ENCODE assay signal across 10 cellular contexts in the genomic region with DNA sequence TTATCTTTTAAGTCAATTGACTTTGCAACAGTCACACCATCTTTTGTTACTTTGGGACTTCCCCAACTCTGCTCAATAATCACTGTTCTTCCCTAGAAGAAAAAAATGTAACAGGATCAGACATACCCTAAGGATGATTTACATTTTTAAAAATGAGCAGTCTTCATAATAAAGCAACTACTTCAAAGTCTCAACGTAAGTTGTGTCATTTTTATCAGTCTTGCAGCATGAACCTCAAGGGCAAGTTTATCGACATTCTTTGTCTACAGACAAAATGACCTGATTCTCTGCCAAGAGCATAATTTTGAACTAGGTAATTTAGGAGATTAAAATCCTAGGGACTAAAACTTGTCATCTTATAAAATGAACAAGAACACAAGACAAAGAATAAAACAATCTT. TPM values are rescaled to one million over a fixed set of nuclear protein-coding genes. Genes with fewer than 3 reads are reported as not detected.
A peak's percentile ranks its signal among the peaks of the same experiment; 100 is the strongest.
DNase-seq lines count a peak whose midpoint lies in the region; ATAC-seq and TF ChIP-seq lines count a peak whose summit lies in the region.
"Had no signal": no experiment of that assay in that cellular context is flagged by ENCODE, and none has a peak within 500 bp of the region (broad histone marks: within the 10 kb centered on the region; RNA-seq: fewer than 3 reads in every experiment).

No MANE protein-coding gene starts in this region.

- no peaks in the 10 kb centered on the region for H3K9me3 ChIP-seq in left ventricle myocardium inferior (replicated peaks)
- no peaks in the 10 kb centered on the region for H3K9me3 ChIP-seq in iPS-15b (ENCODE audit: control insufficient read depth, insufficient read depth, low read length)
- no peaks in the 10 kb centered on the region for H3K9me3 ChIP-seq in vagina

- H3K36me3 ChIP-seq in left ventricle myocardium inferior, result peaks cover 63% of the 10 kb centered on the region
- peaks cover 36% of the 10 kb centered on the region for H3K36me3 ChIP-seq in iPS-15b (ENCODE audit: control insufficient read depth, insufficient read depth, low read length)
- peaks cover 0 to 50% of the 10 kb centered on the region in 2 donors for H3K36me3 ChIP-seq in vagina

- H3K27ac ChIP-seq in left ventricle myocardium inferior (replicated peaks), result no peak overlapping the region
- peak overlapping the region; percentile 100 for H3K27ac ChIP-seq in vagina

- H3K27me3 ChIP-seq in left ventricle myocardium inferior (ENCODE audit: low read depth) (no peaks in the 10 kb centered on the region), iPS-15b (ENCODE audit: control insufficient read depth, insufficient read depth, low read length) (no peaks in the 10 kb centered on the region), vagina (no peaks in the 10 kb centered on the region)
- H3K27me3 ChIP-seq: dorsolateral prefrontal cortex had no signal

- ATAC-seq in Right ventricle myocardium superior (ENCODE audit: poor library complexity), result no peak
- ATAC-seq in activated CD8-positive, alpha-beta T cell treated with anti-CD3 and anti-CD28 coated beads, Interleukin-2, amount 10 ng/mL, durations not matched to agents 7 days and 5 days, result no peak

- no peak for TF ChIP-seq POLR2A in vagina (IDR thresholded peaks at IDR 0.05)

- intact Hi-C loops in left ventricle myocardium inferior (cut with micrococcal nuclease), result loop anchor here (10.0 kb wide), 1 partner anchor 92 kb away; no protein-coding TSS in a partner anchor
- intact Hi-C loops in Right ventricle myocardium superior (cut with DNase I), result no loop called here
- intact Hi-C loops in vagina (cut with DNase I), result no loop called here

- no peak overlapping the region for H3K9ac ChIP-seq in iPS-15b (ENCODE audit: low read depth, low read length)

- POLR2A ChIA-PET in activated CD8-positive, alpha-beta T cell treated with anti-CD3 and anti-CD28 coated beads, Interleukin-2, amount 10 ng/mL, durations not matched to agents 7 days and 5 days (lab: Charles Lee), result interaction anchor here (5.3 kb wide), 1 partner anchor 43 kb away, joined by 34 read pairs; a partner anchor contains a TSS

- H3K4me3 Mint-ChIP-seq in activated CD8-positive, alpha-beta T cell treated with anti-CD3 and anti-CD28 coated beads, Interleukin-2, amount 10 ng/mL, durations not matched to agents 7 days and 5 days, result peak overlapping the region; percentile 98

- H3K27ac Mint-ChIP-seq in activated CD8-positive, alpha-beta T cell treated with anti-CD3 and anti-CD28 coated beads, Interleukin-2, amount 10 ng/mL, durations not matched to agents 7 days and 5 days, result peak overlapping the region; percentile 70

- H3K27me3 Mint-ChIP-seq in activated CD8-positive, alpha-beta T cell treated with anti-CD3 and anti-CD28 coated beads, Interleukin-2, amount 10 ng/mL, durations not matched to agents 7 days and 5 days (ENCODE audit: low read depth), result no peaks in the 10 kb centered on the region

- H3K36me3 Mint-ChIP-seq in activated CD8-positive, alpha-beta T cell treated with anti-CD3 and anti-CD28 coated beads, Interleukin-2, amount 10 ng/mL, durations not matched to agents 7 days and 5 days (ENCODE audit: low read depth), result peaks cover 77% of the 10 kb centered on the region

- CTCF ChIA-PET in activated CD8-positive, alpha-beta T cell treated with anti-CD3 and anti-CD28 coated beads, Interleukin-2, amount 10 ng/mL, durations not matched to agents 7 days and 5 days (lab: Charles Lee), result interaction anchor here (1.6 kb wide), 1 partner anchor 12 kb away, joined by 3 read pairs; no protein-coding TSS in a partner anchor

- H3K4me3 ChIP-seq in left ventricle myocardium inferior, result peak overlapping the region; percentile 91
- peak overlapping the region; percentile 86 for H3K4me3 ChIP-seq in iPS-15b (ENCODE audit: low read depth, low read length)
- H3K4me3 ChIP-seq in vagina, result no peak overlapping the region

- H3K9me3 Mint-ChIP-seq in activated CD8-positive, alpha-beta T cell treated with anti-CD3 and anti-CD28 coated beads, Interleukin-2, amount 10 ng/mL, durations not matched to agents 7 days and 5 days (ENCODE audit: insufficient read depth), result no peaks in the 10 kb centered on the region

- peaks cover 57% of the 10 kb centered on the region for H3K4me1 Mint-ChIP-seq in activated CD8-positive, alpha-beta T cell treated with anti-CD3 and anti-CD28 coated beads, Interleukin-2, amount 10 ng/mL, durations not matched to agents 7 days and 5 days (ENCODE audit: low read depth)

- H3K4me1 ChIP-seq in left ventricle myocardium inferior (peaks cover 69% of the 10 kb centered on the region), iPS-15b (ENCODE audit: control insufficient read depth, insufficient read depth, low read length) (peaks cover 5% of the 10 kb centered on the region), vagina (peaks cover 50% of the 10 kb centered on the region)

- DNase-seq in left ventricle myocardium inferior, result no peak
- no peak for DNase-seq in Right ventricle myocardium superior
- DNase-seq in activated CD8-positive, alpha-beta T cell treated with anti-CD3 and anti-CD28 coated beads, Interleukin-2, amount 10 ng/mL, durations not matched to agents 7 days and 5 days, result no peak
- no peak for DNase-seq in vagina (ENCODE audit: extremely low spot score in 2 of 2)
- no peak for DNase-seq in LoVo (ENCODE audit: low spot score)
- DNase-seq in NOMO-1 treated with dmso at 0.1 percent for 144 hours (lab: John Stamatoyannopoulos, UW; ENCODE audit: unreplicated experiment), result no peak
- DNase-seq in NCI-H2171 (lab: John Stamatoyannopoulos, UW), result no peak
- DNase-seq: activated CD8-positive, alpha-beta memory T cell treated with anti-CD3 and anti-CD28 coated beads for 24 hours; dorsolateral prefrontal cortex had no signal

- no peak for TF ChIP-seq CTCF in left ventricle myocardium inferior (IDR thresholded peaks at IDR 0.05; ENCODE audit: borderline replicate concordance)
- TF ChIP-seq CTCF in vagina (IDR thresholded peaks at IDR 0.05), result no peak

RNA-seq across cellular contexts. Expression of a gene that starts 2.3 kb away (rescaled TPM):
- total RNA-seq in left ventricle myocardium inferior (143 TPM), Right ventricle myocardium superior (131 TPM), vagina (127 TPM)
- 100 to 1,000 TPM; 322 to 336 TPM for total RNA-seq in activated CD8-positive, alpha-beta T cell treated with anti-CD3 and anti-CD28 coated beads, Interleukin-2, amount 10 ng/mL, durations not matched to agents 7 days and 5 days

RNA-seq across cellular contexts. Expression of a gene that starts 2.9 kb away (rescaled TPM):
- total RNA-seq in left ventricle myocardium inferior (120 TPM), Right ventricle myocardium superior (107 TPM), vagina (39.0 TPM)
- total RNA-seq in activated CD8-positive, alpha-beta T cell treated with anti-CD3 and anti-CD28 coated beads, Interleukin-2, amount 10 ng/mL, durations not matched to agents 7 days and 5 days, result 100 to 1,000 TPM; 153 to 162 TPM

RNA-seq across cellular contexts. Expression of a gene that starts 18.6 kb away (rescaled TPM):
- total RNA-seq in left ventricle myocardium inferior (35.7 TPM), Right ventricle myocardium superior (27.6 TPM), vagina (24.3 TPM)
- total RNA-seq in activated CD8-positive, alpha-beta T cell treated with anti-CD3 and anti-CD28 coated beads, Interleukin-2, amount 10 ng/mL, durations not matched to agents 7 days and 5 days, result 10 to 100 TPM; 16.5 to 21.3 TPM

RNA-seq across cellular contexts. Expression of a gene that starts 43.9 kb away (rescaled TPM):
- total RNA-seq in left ventricle myocardium inferior (28.2 TPM), Right ventricle myocardium superior (20.6 TPM), vagina (28.5 TPM)
- 10 to 100 TPM; 22.5 to 22.6 TPM for total RNA-seq in activated CD8-positive, alpha-beta T cell treated with anti-CD3 and anti-CD28 coated beads, Interleukin-2, amount 10 ng/mL, durations not matched to agents 7 days and 5 days

Comparison
In these comparisons a context has a peak if more than half of its experiments do, and no peak if none do; other contexts are left out.
1. H3K4me3 ChIP-seq: peak in left ventricle myocardium inferior (single experiment) and iPS-15b (single experiment); none in vagina (0 of 2).